29 cellular contexts compared by ENCODE assay signal in genomic region chr9:83991355-83991754, GRCh38.
"Had no signal": no experiment of that assay in that cellular context is flagged by ENCODE, and none has a peak within 500 bp of the region (broad histone marks: within the 10 kb centered on the region; RNA-seq: fewer than 3 reads in every experiment).

No MANE protein-coding gene starts in this region.

- DNase-seq: colonic mucosa; cortex of kidney; dermis blood vessel endothelial cell; dorsolateral prefrontal cortex; effector CD4-positive, alpha-beta T cell; effector CD8-positive, alpha-beta T cell; effector memory CD4-positive, alpha-beta T cell; effector memory CD8-positive, alpha-beta T cell; endodermal cell; erythroblast; esophagus squamous epithelium; foreskin fibroblast; foreskin keratinocyte; foreskin melanocyte; gastrocnemius medialis; glutamatergic neuron; head of caudate nucleus; heart left ventricle; heart right ventricle had no signal

- H3K27me3 Mint-ChIP-seq: dendritic cell treated with granulocyte-macrophage colony-stimulating factor and Interleukin-4, amounts not matched to agents 40 ng/mL and 50 ng/mL, for 4 days; effector memory CD8-positive, alpha-beta T cell had no signal

- H3K4me1 ChIP-seq: colonic mucosa, gastrocnemius medialis had no signal

- H3K4me1 Mint-ChIP-seq: endodermal cell had no signal

- H3K27ac ChIP-seq: colonic mucosa, coronary artery, dorsolateral prefrontal cortex, epithelial cell of prostate, esophagus muscularis mucosa, esophagus squamous epithelium, foreskin keratinocyte, gastrocnemius medialis, gastroesophageal sphincter, heart left ventricle, heart right ventricle had no signal

- H3K9me3 ChIP-seq: colonic mucosa, esophagus muscularis mucosa, esophagus squamous epithelium, gastrocnemius medialis, gastroesophageal sphincter, heart left ventricle, heart right ventricle had no signal

- H3K36me3 ChIP-seq: colonic mucosa, esophagus muscularis mucosa, gastrocnemius medialis, gastroesophageal sphincter had no signal

- FAIRE-seq: colon, endometrium, endothelial cell of umbilical vein, frontal cortex had no signal

- H3K9me3 Mint-ChIP-seq: dendritic cell treated with granulocyte-macrophage colony-stimulating factor and Interleukin-4, amounts not matched to agents 40 ng/mL and 50 ng/mL, for 4 days; effector memory CD8-positive, alpha-beta T cell; endodermal cell had no signal

- H3K4me3 Mint-ChIP-seq: dendritic cell treated with granulocyte-macrophage colony-stimulating factor and Interleukin-4, amounts not matched to agents 40 ng/mL and 50 ng/mL, for 4 days; effector memory CD8-positive, alpha-beta T cell; endodermal cell had no signal

- H3K27ac Mint-ChIP-seq: dendritic cell treated with granulocyte-macrophage colony-stimulating factor and Interleukin-4, amounts not matched to agents 40 ng/mL and 50 ng/mL, for 4 days; effector memory CD8-positive, alpha-beta T cell; endodermal cell had no signal

- H3K4me3 ChIP-seq: colonic mucosa, coronary artery, dorsolateral prefrontal cortex, esophagus muscularis mucosa, esophagus squamous epithelium, gastrocnemius medialis, gastroesophageal sphincter, heart left ventricle, heart right ventricle had no signal

- H3K27me3 ChIP-seq: colonic mucosa, dorsolateral prefrontal cortex, esophagus muscularis mucosa, esophagus squamous epithelium, foreskin keratinocyte, gastrocnemius medialis, gastroesophageal sphincter, heart left ventricle, heart right ventricle had no signal

- ATAC-seq: effector memory CD8-positive, alpha-beta T cell; esophagus mucosa; foreskin keratinocyte; gastrocnemius medialis; gastroesophageal sphincter; heart left ventricle; heart right ventricle had no signal
